Comparison of ENCODE assay signal across 26 cellular contexts in genomic region chrX:126141014-126141413, GRCh38.
"Had no signal": no experiment of that assay in that cellular context is flagged by ENCODE, and none has a peak within 500 bp of the region (broad histone marks: within the 10 kb centered on the region; RNA-seq: fewer than 3 reads in every experiment).

No MANE protein-coding gene starts in this region.

- H3K27me3 ChIP-seq: body of pancreas, cardiac muscle cell, gastrocnemius medialis, suprapubic skin, tibial nerve had no signal

- ATAC-seq: activated CD4-positive, CD25-positive, alpha-beta regulatory T cell treated with anti-CD3 and anti-CD28 coated beads, Interleukin-2, amount 50 U/mL, for 24 hours; activated naive CD8-positive, alpha-beta T cell treated with anti-CD3 and anti-CD28 coated beads, Interleukin-2, amount 50 U/mL, for 24 hours; body of pancreas; gastrocnemius medialis; mucosa of descending colon; natural killer cell treated with Interleukin-12 subunit alpha and Interleukin-12 subunit beta and Interleukin-15 and Interleukin-18, amount 100 ng/mL, for 72 hours; right cardiac atrium had no signal

- H3K9me3 ChIP-seq: body of pancreas, gastrocnemius medialis, mucosa of descending colon, suprapubic skin, tibial nerve had no signal

- H3K4me1 ChIP-seq: body of pancreas, gastrocnemius medialis, left ventricle myocardium inferior, suprapubic skin, tibial nerve had no signal

- H3K36me3 ChIP-seq: cardiac muscle cell, gastrocnemius medialis, left ventricle myocardium inferior, suprapubic skin, tibial nerve had no signal

- H3K27ac ChIP-seq: body of pancreas, cardiac muscle cell, coronary artery, dorsolateral prefrontal cortex, gastrocnemius medialis, left ventricle myocardium inferior, suprapubic skin, tibial nerve, VCaP had no signal

- DNase-seq: activated CD4-positive, alpha-beta memory T cell treated with anti-CD3 and anti-CD28 coated beads, Interleukin-2, amount 10 ng/mL, durations not matched to agents 7 days and 5 days; activated CD4-positive, alpha-beta T cell treated with anti-CD3 and anti-CD28 coated beads, Interleukin-2, amount 10 ng/mL, durations not matched to agents 24 days and 14 days; activated naive CD8-positive, alpha-beta T cell treated with anti-CD3 and anti-CD28 coated beads, Interleukin-2, amount 50 U/mL, for 24 hours; activated T-cell treated with anti-CD3 and anti-CD28 coated beads, Interleukin-2, amount 50 U/mL, for 48 hours; body of pancreas; cerebellar nuclear complex; dorsolateral prefrontal cortex; effector memory CD4-positive, alpha-beta T cell; erythroblast; gastrocnemius medialis; glutamatergic neuron; islet precursor cell; left ventricle myocardium inferior; mucosa of descending colon; posterior cingulate gyrus; right cardiac atrium; stimulated activated CD4-positive, alpha-beta T cell treated with anti-CD3 and anti-CD28 coated beads, Interleukin-15, amount 100 ng/mL, for 24 hours; stimulated activated naive CD4-positive, alpha-beta T cell had no signal

- H3K4me3 ChIP-seq: body of pancreas, cardiac muscle cell, coronary artery, dorsolateral prefrontal cortex, gastrocnemius medialis, left ventricle myocardium inferior, lung, mucosa of descending colon, suprapubic skin, tibial nerve had no signal
